ENCODE assay signal across 1 cellular context in genomic region chr5:15137414-15137813, GRCh38.
TF ChIP-seq lines count a peak whose summit lies in the region.

No MANE protein-coding gene starts in this region.

TF ChIP-seq in H1, 55 proteins besides CTCF, POLR2A, EP300 and RAD21 (continued from another document):
- TF ChIP-seq POLR2AphosphoS5 (IDR thresholded peaks at IDR 0.05; ENCODE audit: low read depth, low read length) (no peak), BCL11A (IDR thresholded peaks at IDR 0.05; ENCODE audit: low read depth in 2 of 2, low read length in 2 of 2) (no peak)
TF ChIP-seq in H1: peak in this region for 1.
